In genomic region chr1:144536677-144537076, GRCh38 we compare ENCODE assay signal across 14 cellular contexts. TPM values are rescaled to one million over a fixed set of nuclear protein-coding genes. Genes with fewer than 3 reads are reported as not detected.
"Had no signal": no experiment of that assay in that cellular context is flagged by ENCODE, and none has a peak within 500 bp of the region (broad histone marks: within the 10 kb centered on the region; RNA-seq: fewer than 3 reads in every experiment).

No MANE protein-coding gene starts in this region.

RNA-seq across cellular contexts. Expression of gene PPIAL4F, which starts 56.0 kb away (rescaled TPM):
- total RNA-seq: activated CD4-positive, alpha-beta memory T cell treated with anti-CD3 and anti-CD28 coated beads, Interleukin-2, amount 10 ng/mL, durations not matched to agents 7 days and 5 days; activated CD4-positive, alpha-beta T cell treated with anti-CD3 and anti-CD28 coated beads for 36 hours; activated CD8-positive, alpha-beta memory T cell treated with anti-CD3 and anti-CD28 coated beads for 36 hours; activated T-cell treated with anti-CD3 and anti-CD28 coated beads, Interleukin-2, amount 50 U/mL, for 4 hours; activated T-helper 2 cell treated with anti-CD3 and anti-CD28 coated beads, Interferon-gamma antibody, Interleukin-2, Interleukin-4, amounts not matched to agents 10 μg/mL and 5 μg/mL and 100 μg/mL, durations not matched to agents 14 hours and 24 hours and 36 hours; adrenal gland; aorta; astrocyte; body of pancreas; cardiac septum; cerebellum; T-helper 1 cell treated with Interleukin-12 subunit alpha and Interleukin-12 subunit beta and Interleukin-4 antibody, amounts not matched to agents 30 ng/mL and 1 ng/mL, for 36 hours; T-helper 17 cell; WTC11 had no signal
